16 cellular contexts compared by ENCODE assay signal in genomic region chr9:137172907-137173794, GRCh38. TPM values are rescaled to one million over a fixed set of nuclear protein-coding genes. Genes with fewer than 3 reads are reported as not detected.
A peak's percentile ranks its signal among the peaks of the same experiment; 100 is the strongest.
DNase-seq lines count a peak whose midpoint lies in the region; ATAC-seq and TF ChIP-seq lines count a peak whose summit lies in the region.
"Had no signal": no experiment of that assay in that cellular context is flagged by ENCODE, and none has a peak within 500 bp of the region (broad histone marks: within the 10 kb centered on the region; RNA-seq: fewer than 3 reads in every experiment).

No MANE protein-coding gene starts in this region.

- H3K4me3 ChIP-seq in colonic mucosa, result no peak overlapping the region
- H3K4me3 ChIP-seq: Peyer's patch had no signal

- in situ Hi-C loops in T47D (cut with HindIII; ENCODE audit: low pct_unique_long_range_greater_than_20kb, low sequenced_read_pairs), result no loop called here

- no peak for TF ChIP-seq CTCF in MCF 10A (IDR thresholded peaks at IDR 0.05; ENCODE audit: unreplicated experiment)
- no peak for TF ChIP-seq CTCF in colonic mucosa (IDR thresholded peaks at IDR 0.05)

- ATAC-seq in GM18858 (IDR thresholded peaks at IDR 0.05; ENCODE audit: unreplicated experiment) (no peak), GM18520 (IDR thresholded peaks at IDR 0.05; ENCODE audit: unreplicated experiment) (no peak)

- POLR2A ChIA-PET in MCF 10A (lab: Yijun Ruan, JAX), result interaction anchor here (0.6 to 1.1 kb wide), 4 partner anchors 44 to 268 kb away, joined by 3 read pairs; partner anchors contain the start of gene ENTPD8

- peak overlapping the region in 1 of 2 donors; percentile 9 for H3K9ac ChIP-seq in colonic mucosa (ENCODE audit: low read depth in 2 of 2, low read length in 2 of 2)

- no peaks in the 10 kb centered on the region for H3K4me1 Mint-ChIP-seq in MCF 10A (ENCODE audit: insufficient read depth, unreplicated experiment)

- DNase-seq in T47D (ENCODE audit: low read depth in 1 of 2, low spot score in 1 of 2) (peak; percentile 96 to 99), MCF 10A (ENCODE audit: unreplicated experiment) (no peak), NCI-H2196 treated with DMSO at 0.1 percent for 48 hours (lab: John Stamatoyannopoulos, UW; ENCODE audit: unreplicated experiment) (peak; percentile 37), colonic mucosa (peak; percentile 43), pons (ENCODE audit: low spot score) (no peak)
- no peak for DNase-seq in activated T-cell treated with anti-CD3 and anti-CD28 coated beads, Interleukin-2, amount 50 U/mL, for 1 hour
- DNase-seq: ACHN, NCI-H1417 treated with DMSO at 0.1 percent for 48 hours, T-helper 1 cell had no signal

- H3K27ac ChIP-seq in colonic mucosa, result peak overlapping the region; percentile 32

- H3K27me3 ChIP-seq in colonic mucosa, result peaks cover 35% of the 10 kb centered on the region

- CTCF ChIA-PET in MCF 10A (lab: Yijun Ruan, JAX), result interaction anchor here (0.7 kb wide), 1 partner anchor 732 kb away, joined by 3 read pairs; no protein-coding TSS in a partner anchor

- H3K36me3 Mint-ChIP-seq in MCF 10A (ENCODE audit: insufficient read depth, unreplicated experiment), result peaks cover 1% of the 10 kb centered on the region

- H3K27me3 Mint-ChIP-seq in MCF 10A (ENCODE audit: insufficient read depth, unreplicated experiment), result no peaks in the 10 kb centered on the region

- no peaks in the 10 kb centered on the region for H3K9me3 Mint-ChIP-seq in MCF 10A (ENCODE audit: unreplicated experiment)

- peaks cover 14% of the 10 kb centered on the region for H3K4me1 ChIP-seq in colonic mucosa

- H3K9me3 ChIP-seq in colonic mucosa, result no peaks in the 10 kb centered on the region

- H3K27ac Mint-ChIP-seq in MCF 10A (ENCODE audit: low read depth, unreplicated experiment), result no peak overlapping the region

- H3K4me3 Mint-ChIP-seq in MCF 10A (ENCODE audit: unreplicated experiment), result no peak overlapping the region

- intact Hi-C loops in MCF 10A (cut with micrococcal nuclease) (loop anchor here (10.0 kb wide), 1 partner anchor 52 kb away; the partner anchor contains the start of genes CYSRT1, RNF208 and RNF224), colonic mucosa (cut with DNase I) (no loop called here)

- no TSS peak for BruUV-seq in MCF 10A (replicated peaks; lab: Mats Ljungman, UMichigan)

- no peaks in the 10 kb centered on the region for H3K36me3 ChIP-seq in colonic mucosa

RNA-seq across cellular contexts. Expression of gene TMEM210, which starts 1.3 kb away (rescaled TPM):
- total RNA-seq in MCF 10A (2022) (not detected in 2 replicates), colonic mucosa (under 1 TPM in 1 of 2 donors, not detected in 1; 0.67 TPM)
- total RNA-seq: dermis microvascular lymphatic vessel endothelial cell, fibroblast of lung, left lobe of liver, Peyer's patch, pulmonary artery endothelial cell had no signal

RNA-seq across cellular contexts. Expression of gene LRRC26, which starts 3.3 kb away (rescaled TPM):
- total RNA-seq in MCF 10A (2022), result not detected in 2 replicates
- total RNA-seq in colonic mucosa, result 10 to 100 TPM; 64.6 to 95.8 TPM
- total RNA-seq: dermis microvascular lymphatic vessel endothelial cell, fibroblast of lung, left lobe of liver, pulmonary artery endothelial cell had no signal

RNA-seq across cellular contexts. Expression of gene ANAPC2, which starts 15.2 kb away (rescaled TPM):
- 42.1 and 43.6 TPM in 2 replicates for total RNA-seq in MCF 10A (2022)
- total RNA-seq in colonic mucosa, result 10 to 100 TPM; 33.8 to 67.8 TPM

RNA-seq across cellular contexts. Expression of gene SSNA1, which starts 15.3 kb away (rescaled TPM):
- total RNA-seq in MCF 10A (2022), result 81.4 and 82.6 TPM in 2 replicates
- 100 to 1,000 TPM in 1 of 2 donors, 10 to 100 TPM in 1; 60.0 to 100 TPM for total RNA-seq in colonic mucosa

RNA-seq across cellular contexts. Expression of gene TPRN, which starts 27.4 kb away (rescaled TPM):
- total RNA-seq in MCF 10A (2022) (12.6 and 13.4 TPM in 2 replicates), colonic mucosa (100 to 1,000 TPM in 1 of 2 donors, 10 to 100 TPM in 1; 83.1 to 124 TPM)

Comparison
In these comparisons a context has a peak if more than half of its experiments do, and no peak if none do; other contexts are left out.
1. DNase-seq: peak in T47D (2 of 2), NCI-H2196 treated with DMSO at 0.1 percent for 48 hours (single experiment) and colonic mucosa (single experiment); none in MCF 10A (single experiment), activated T-cell treated with anti-CD3 and anti-CD28 coated beads, Interleukin-2, amount 50 U/mL, for 1 hour (single experiment) and pons (single experiment).
2. RNA of gene LRRC26, which starts 3.3 kb away (total RNA-seq): 64.6 to 95.8 TPM in colonic mucosa; not detected in MCF 10A; every median in the first group is over 10 times any median in the second.